Comparison of ENCODE assay signal across 8 cellular contexts in genomic region chr9:129174724-129175514, GRCh38. TPM values are rescaled to one million over a fixed set of nuclear protein-coding genes. Genes with fewer than 3 reads are reported as not detected.
DNase-seq lines count a peak whose midpoint lies in the region; ATAC-seq and TF ChIP-seq lines count a peak whose summit lies in the region.

No MANE protein-coding gene starts in this region.

- H3K9me3 Mint-ChIP-seq in activated naive CD8-positive, alpha-beta T cell treated with anti-CD3 and anti-CD28 coated beads, Interleukin-2, amount 10 ng/mL, durations not matched to agents 7 days and 5 days: no peaks in the 10 kb centered on the region
- H3K9me3 Mint-ChIP-seq in glutamatergic neuron (ENCODE audit: unreplicated experiment): peaks cover 10% of the 10 kb centered on the region

- H3K4me3 ChIP-seq in GM12875 (ENCODE audit: low read depth, low read length) (peak overlapping the region; percentile 59), NT2/D1 (ENCODE audit: insufficient read length, low read depth) (peak overlapping the region; percentile 42), neuron (ENCODE audit: low read length) (peak overlapping the region; percentile 94)

- H3K27me3 Mint-ChIP-seq in activated naive CD8-positive, alpha-beta T cell treated with anti-CD3 and anti-CD28 coated beads, Interleukin-2, amount 10 ng/mL, durations not matched to agents 7 days and 5 days: peaks cover 19% of the 10 kb centered on the region
- H3K27me3 Mint-ChIP-seq in glutamatergic neuron (ENCODE audit: unreplicated experiment): peaks cover 15% of the 10 kb centered on the region

- H3K27me3 ChIP-seq in NT2/D1 (ENCODE audit: insufficient read depth, insufficient read length): peaks cover 32% of the 10 kb centered on the region
- no peaks in the 10 kb centered on the region for H3K27me3 ChIP-seq in neuron (ENCODE audit: insufficient read depth, low read length)

- peak overlapping the region; percentile 89 for H3K27ac Mint-ChIP-seq in activated naive CD8-positive, alpha-beta T cell treated with anti-CD3 and anti-CD28 coated beads, Interleukin-2, amount 10 ng/mL, durations not matched to agents 7 days and 5 days
- H3K27ac Mint-ChIP-seq in glutamatergic neuron (ENCODE audit: unreplicated experiment): peak overlapping the region; percentile 90

- H3K9ac ChIP-seq in NT2/D1 (ENCODE audit: insufficient read length, low read depth): peak overlapping the region; percentile 94

- DNase-seq in AG08395 (ENCODE audit: low spot score) (peak; percentile 90), NT2/D1 (ENCODE audit: low read depth, low spot score) (no peak), glutamatergic neuron (peak; percentile 71)
- peak; percentile 72 for DNase-seq in activated naive CD8-positive, alpha-beta T cell treated with anti-CD3 and anti-CD28 coated beads, Interleukin-2, amount 10 ng/mL, durations not matched to agents 7 days and 5 days

- no peak for ATAC-seq in activated naive CD8-positive, alpha-beta T cell treated with anti-CD3 and anti-CD28 coated beads, Interleukin-2, amount 10 ng/mL, durations not matched to agents 7 days and 5 days (ENCODE audit: low read depth)
- ATAC-seq in HG02763 (IDR thresholded peaks at IDR 0.05; ENCODE audit: unreplicated experiment) (no peak), GM18511 (IDR thresholded peaks at IDR 0.05; ENCODE audit: unreplicated experiment) (no peak)

- H3K36me3 ChIP-seq in NT2/D1 (ENCODE audit: insufficient read depth, insufficient read length, low read length): peaks cover 6% of the 10 kb centered on the region
- H3K36me3 ChIP-seq in neuron (ENCODE audit: insufficient read depth, low read length): no peaks in the 10 kb centered on the region

- TF ChIP-seq CTCF in GM12875 (IDR thresholded peaks at IDR 0.05; ENCODE audit: borderline replicate concordance, insufficient read depth, low read depth, low read length): no peak
- no peak for TF ChIP-seq CTCF in glutamatergic neuron (IDR thresholded peaks at IDR 0.05; ENCODE audit: partially characterized antibody, unreplicated experiment)

- H3K4me3 Mint-ChIP-seq in activated naive CD8-positive, alpha-beta T cell treated with anti-CD3 and anti-CD28 coated beads, Interleukin-2, amount 10 ng/mL, durations not matched to agents 7 days and 5 days: peak overlapping the region; percentile 89
- H3K4me3 Mint-ChIP-seq in glutamatergic neuron (ENCODE audit: unreplicated experiment): peak overlapping the region; percentile 88

- H3K9me3 ChIP-seq in NT2/D1 (ENCODE audit: insufficient read depth, low read length): no peaks in the 10 kb centered on the region
- H3K9me3 ChIP-seq in neuron (ENCODE audit: low read length): no peaks in the 10 kb centered on the region

- POLR2A ChIA-PET in activated naive CD8-positive, alpha-beta T cell treated with anti-CD3 and anti-CD28 coated beads, Interleukin-2, amount 10 ng/mL, durations not matched to agents 7 days and 5 days (lab: Charles Lee): interaction anchor here (0.7 to 5.2 kb wide), 11 partner anchors 34 to 451 kb away, joined by 3 to 44 read pairs (median 5); partner anchors contain the start of gene NTMT1

- peaks cover 17% of the 10 kb centered on the region for H3K4me1 Mint-ChIP-seq in activated naive CD8-positive, alpha-beta T cell treated with anti-CD3 and anti-CD28 coated beads, Interleukin-2, amount 10 ng/mL, durations not matched to agents 7 days and 5 days
- H3K4me1 Mint-ChIP-seq in glutamatergic neuron (ENCODE audit: low read depth, unreplicated experiment): peaks cover 26% of the 10 kb centered on the region

- peaks cover 28% of the 10 kb centered on the region for H3K4me1 ChIP-seq in NT2/D1 (ENCODE audit: insufficient read depth, insufficient read length)
- H3K4me1 ChIP-seq in neuron (ENCODE audit: insufficient read depth, low read length): peaks cover 41% of the 10 kb centered on the region

- peak overlapping the region; percentile 48 for H2AFZ ChIP-seq in neuron (ENCODE audit: low read depth, low read length)

- H3K36me3 Mint-ChIP-seq in activated naive CD8-positive, alpha-beta T cell treated with anti-CD3 and anti-CD28 coated beads, Interleukin-2, amount 10 ng/mL, durations not matched to agents 7 days and 5 days: no peaks in the 10 kb centered on the region
- no peaks in the 10 kb centered on the region for H3K36me3 Mint-ChIP-seq in glutamatergic neuron (ENCODE audit: unreplicated experiment)

RNA-seq across cellular contexts. Expression of gene IER5L, which starts 3.1 kb away (rescaled TPM):
- 1 to 10 TPM; 8.6 to 8.8 TPM for total RNA-seq in activated naive CD8-positive, alpha-beta T cell treated with anti-CD3 and anti-CD28 coated beads, Interleukin-2, amount 10 ng/mL, durations not matched to agents 7 days and 5 days
- total RNA-seq in glutamatergic neuron (ENCODE audit: unreplicated experiment): 36.0 TPM

Comparison
In these comparisons a context has a peak if more than half of its experiments do, and no peak if none do; other contexts are left out.
1. H3K4me3 ChIP-seq: peak in every context shown above with its lines; median percentile 94 in neuron; 59 in GM12875; 42 in NT2/D1.